9 cellular contexts compared by ENCODE assay signal in the genomic region with DNA sequence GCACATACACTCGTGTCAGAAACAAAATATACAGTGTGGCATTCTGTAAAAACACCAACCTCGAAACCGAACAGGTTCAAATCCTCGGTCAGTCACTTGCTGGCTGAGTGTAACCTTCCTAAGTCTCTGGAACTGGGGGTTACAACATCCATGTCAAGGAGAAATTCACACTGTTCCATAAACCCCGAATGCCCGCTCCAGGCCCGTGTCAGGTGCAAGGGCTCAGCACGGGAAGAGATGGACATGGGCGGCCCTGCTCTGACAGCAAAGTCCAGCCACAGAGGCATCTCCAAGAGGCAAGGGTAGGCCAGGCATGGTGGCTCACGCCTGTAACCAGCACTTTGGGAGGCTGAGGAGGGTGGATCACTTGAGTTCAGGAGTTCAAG.
DNase-seq lines count a peak whose midpoint lies in the region; ATAC-seq and TF ChIP-seq lines count a peak whose summit lies in the region.
"Had no signal": no experiment of that assay in that cellular context is flagged by ENCODE, and none has a peak within 500 bp of the region (broad histone marks: within the 10 kb centered on the region; RNA-seq: fewer than 3 reads in every experiment).

No MANE protein-coding gene starts in this region.

- no peaks in the 10 kb centered on the region for H3K9me3 Mint-ChIP-seq in endodermal cell
- H3K9me3 Mint-ChIP-seq: neural crest cell had no signal

- peaks cover 2% of the 10 kb centered on the region for H3K36me3 Mint-ChIP-seq in endodermal cell (ENCODE audit: low read depth)

- no peaks in the 10 kb centered on the region for H3K27me3 Mint-ChIP-seq in endodermal cell (ENCODE audit: insufficient read depth)

- intact Hi-C loops in OCI-LY7 (cut with micrococcal nuclease; ENCODE audit: unreplicated experiment): loop anchor here (1.0 to 5.0 kb wide), 3 partner anchors 96 to 260 kb away; partner anchors contain the start of gene CAPZB
- intact Hi-C loops in sigmoid colon (cut with DNase I): loop anchor here (2.0 kb wide), 2 partner anchors 93 to 259 kb away; partner anchors contain the start of gene CAPZB

- CTCF ChIA-PET in OCI-LY7 (lab: Charles Lee; ENCODE audit: unreplicated experiment): no interaction called here

- H3K4me3 ChIP-seq in DOHH2 (ENCODE audit: low read length): peak overlapping the region; percentile 62
- peak overlapping the region; percentile 41 for H3K4me3 ChIP-seq in OCI-LY7 (ENCODE audit: low read depth, low read length, poor library complexity, severe bottlenecking)
- H3K4me3 ChIP-seq in endodermal cell (ENCODE audit: low read length): no peak overlapping the region
- peak overlapping the region in 1 of 4 donors; percentile 12 for H3K4me3 ChIP-seq in sigmoid colon
- no peak overlapping the region for H3K4me3 ChIP-seq in BE2C (ENCODE audit: low read depth, low read length)

- H3K27me3 ChIP-seq in DOHH2 (ENCODE audit: control insufficient read depth, low read length) (no peaks in the 10 kb centered on the region), endodermal cell (ENCODE audit: control insufficient read depth, insufficient read depth, low read length, poor library complexity, severe bottlenecking) (no peaks in the 10 kb centered on the region), sigmoid colon (no peaks in the 10 kb centered on the region), BE2C (no peaks in the 10 kb centered on the region)

- peaks cover 17% of the 10 kb centered on the region for H3F3A ChIP-seq in DOHH2 (ENCODE audit: control insufficient read depth, insufficient read depth)

- peaks cover 10% of the 10 kb centered on the region for H3K4me1 Mint-ChIP-seq in endodermal cell

- H3K4me3 Mint-ChIP-seq in endodermal cell: no peak overlapping the region
- H3K4me3 Mint-ChIP-seq: neural crest cell had no signal

- no peak for ATAC-seq in HG02870 (IDR thresholded peaks at IDR 0.05; ENCODE audit: unreplicated experiment)

- peaks cover 14% of the 10 kb centered on the region; the same call in 1 of the 2 replicates for H4K20me1 ChIP-seq in DOHH2 (ENCODE audit: control insufficient read depth, insufficient read depth, low read depth, low read length)
- H4K20me1 ChIP-seq in OCI-LY7 (ENCODE audit: insufficient read depth, low read length): no peaks in the 10 kb centered on the region

- TF ChIP-seq EP300 in sigmoid colon (IDR thresholded peaks at IDR 0.05): no peak

- H2AFZ ChIP-seq in OCI-LY7 (ENCODE audit: low read length): no peak overlapping the region; the same call in 1 of the 2 replicates

- H3K4me1 ChIP-seq in DOHH2 (ENCODE audit: control insufficient read depth, low read length): peaks cover 63% of the 10 kb centered on the region
- peaks cover 45% of the 10 kb centered on the region for H3K4me1 ChIP-seq in OCI-LY7 (ENCODE audit: insufficient read depth, low read length, poor library complexity, severe bottlenecking)
- peaks cover 5% of the 10 kb centered on the region for H3K4me1 ChIP-seq in endodermal cell (ENCODE audit: control insufficient read depth, insufficient read depth, low read length)
- H3K4me1 ChIP-seq in sigmoid colon: peaks cover 0 to 79% (median 71%) of the 10 kb centered on the region in 4 donors
- no peaks in the 10 kb centered on the region; the same call in 1 of the 2 replicates for H3K4me1 ChIP-seq in BE2C

- H3K27ac Mint-ChIP-seq in endodermal cell: no peak overlapping the region

- TF ChIP-seq POLR2A in sigmoid colon (IDR thresholded peaks at IDR 0.05): no peak

- no peak overlapping the region for H3K9ac ChIP-seq in endodermal cell (ENCODE audit: extremely low read depth, low read length, poor library complexity, severe bottlenecking)

- peak overlapping the region; percentile 88 for H3K27ac ChIP-seq in DOHH2 (ENCODE audit: low read depth, low read length)
- H3K27ac ChIP-seq in OCI-LY7 (ENCODE audit: low read depth, low read length, poor library complexity, severe bottlenecking): peak overlapping the region; percentile 77
- no peak overlapping the region for H3K27ac ChIP-seq in endodermal cell (ENCODE audit: low read depth, low read length)
- H3K27ac ChIP-seq in sigmoid colon: peak overlapping the region; percentile 71 to 98 (median 82)

- TF ChIP-seq CTCF in DOHH2 (IDR thresholded peaks at IDR 0.05; ENCODE audit: low read depth, low read length, poor library complexity, severe bottlenecking) (peak; percentile 20), OCI-LY7 (conservative IDR thresholded peaks at IDR 0.05; ENCODE audit: low read length) (no peak; the same call in 1 of the 2 replicates), endodermal cell (conservative IDR thresholded peaks at IDR 0.05) (no peak), sigmoid colon (IDR thresholded peaks at IDR 0.05) (no peak), BE2C (IDR thresholded peaks at IDR 0.05; ENCODE audit: low read depth, low read length) (no peak)

- no peaks in the 10 kb centered on the region for H3K9me3 ChIP-seq in DOHH2 (ENCODE audit: control insufficient read depth, insufficient read depth, low read length)
- H3K9me3 ChIP-seq in OCI-LY7 (ENCODE audit: low read length): no peaks in the 10 kb centered on the region
- no peaks in the 10 kb centered on the region for H3K9me3 ChIP-seq in endodermal cell (ENCODE audit: control insufficient read depth, low read length)
- H3K9me3 ChIP-seq in sigmoid colon: no peaks in the 10 kb centered on the region
- H3K9me3 ChIP-seq in BE2C: no peaks in the 10 kb centered on the region

- H3K36me3 ChIP-seq in DOHH2 (ENCODE audit: control insufficient read depth, low read length) (no peaks in the 10 kb centered on the region), OCI-LY7 (ENCODE audit: insufficient read depth, low read length) (no peaks in the 10 kb centered on the region), endodermal cell (ENCODE audit: control insufficient read depth, insufficient read depth, low read length) (peaks cover 23% of the 10 kb centered on the region), sigmoid colon (peaks cover 0 to 6% (median 0%) of the 10 kb centered on the region in 4 donors), BE2C (no peaks in the 10 kb centered on the region)

- H3K9me2 ChIP-seq in DOHH2 (replicated peaks; ENCODE audit: control insufficient read depth, low read length): no peaks in the 10 kb centered on the region
- H3K9me2 ChIP-seq in OCI-LY7 (ENCODE audit: insufficient read depth, low read length): no peaks in the 10 kb centered on the region

- POLR2A ChIA-PET in OCI-LY7 (lab: Charles Lee): no interaction called here

- no TSS peak for BruUV-seq in OCI-LY7 (replicated peaks; lab: Mats Ljungman, UMichigan)

- H3K79me2 ChIP-seq in DOHH2 (ENCODE audit: control insufficient read depth, low read length) (peaks cover 77% of the 10 kb centered on the region), OCI-LY7 (ENCODE audit: insufficient read depth, low read depth, low read length) (peaks cover 8% of the 10 kb centered on the region; the same call in 1 of the 2 replicates)

- DNase-seq in OCI-LY7 (ENCODE audit: low spot score) (no peak), endodermal cell (peak; percentile 60), sigmoid colon (no peak), BE2C (no peak), superior temporal gyrus (ENCODE audit: extremely low spot score) (no peak)
- no peak for DNase-seq in activated CD4-positive, alpha-beta T cell treated with anti-CD3 and anti-CD28 coated beads for 1 hour

- 88 to 89% methylated on average over 9 to 10 of the region's 10 CpGs for WGBS in endodermal cell (ENCODE audit: insufficient coverage in 1 of 2, insufficient read length in 1 of 2), 2 experiments
- WGBS in sigmoid colon, 2 donors: 40 to 48% methylated on average over 10 of the region's 10 CpGs

- H3K4me2 ChIP-seq in DOHH2 (ENCODE audit: low read length) (peak overlapping the region; percentile 87), OCI-LY7 (ENCODE audit: low read length) (peak overlapping the region; percentile 72)

Comparison
In these comparisons a context has a peak if more than half of its experiments do, and no peak if none do; other contexts are left out.
1. H3K4me3 ChIP-seq: peak in DOHH2 (single experiment) and OCI-LY7 (single experiment); none in endodermal cell (single experiment) and BE2C (single experiment).